ENCODE assay signal across 10 cellular contexts in genomic region chr7:610141-610530, GRCh38.
DNase-seq lines count a peak whose midpoint lies in the region; ATAC-seq, FAIRE-seq and TF ChIP-seq lines count a peak whose summit lies in the region.
"Had no signal": no experiment of that assay in that cellular context is flagged by ENCODE, and none has a peak within 500 bp of the region (broad histone marks: within the 10 kb centered on the region; RNA-seq: fewer than 3 reads in every experiment).

No MANE protein-coding gene starts in this region.

- H3K36me3 ChIP-seq in CD8-positive, alpha-beta memory T cell (ENCODE audit: insufficient read depth, low read length), result no peaks in the 10 kb centered on the region
- no peaks in the 10 kb centered on the region for H3K36me3 ChIP-seq in kidney (ENCODE audit: control insufficient read depth in 1 of 2, insufficient read depth in 2 of 2, low read length in 2 of 2)
- H3K36me3 ChIP-seq: neutrophil had no signal

- ATAC-seq in activated CD8-positive, alpha-beta T cell treated with anti-CD3 and anti-CD28 coated beads, Interleukin-2, amount 10 ng/mL, durations not matched to agents 7 days and 5 days, result peak; percentile 18
- no peak for ATAC-seq in stimulated activated effector memory CD8-positive, alpha-beta T cell treated with anti-CD3 and anti-CD28 coated beads, Interleukin-12 subunit alpha, Interleukin-12 subunit beta, amount 100 ng/mL, for 72 hours
- no peak for ATAC-seq in HG03378 (IDR thresholded peaks at IDR 0.05; ENCODE audit: unreplicated experiment)

- CTCF ChIA-PET in CD8-positive, alpha-beta memory T cell (lab: Charles Lee), result no interaction called here
- CTCF ChIA-PET in activated CD8-positive, alpha-beta T cell treated with anti-CD3 and anti-CD28 coated beads, Interleukin-2, amount 10 ng/mL, durations not matched to agents 7 days and 5 days (lab: Charles Lee), result interaction anchor here (0.7 to 1.7 kb wide), 2 partner anchors 9 to 10 kb away, joined by 3 to 7 read pairs; no protein-coding TSS in a partner anchor

- intact Hi-C loops in kidney (cut with DNase I), result no loop called here

- H3K27me3 ChIP-seq in CD8-positive, alpha-beta memory T cell (ENCODE audit: insufficient read depth, low read length, poor library complexity, severe bottlenecking), result no peaks in the 10 kb centered on the region
- H3K27me3 ChIP-seq: neutrophil had no signal

- peak overlapping the region; percentile 89 to 100 (median 97) for H3K27ac Mint-ChIP-seq in CD8-positive, alpha-beta memory T cell
- H3K27ac Mint-ChIP-seq in activated CD8-positive, alpha-beta T cell treated with anti-CD3 and anti-CD28 coated beads, Interleukin-2, amount 10 ng/mL, durations not matched to agents 7 days and 5 days, result peak overlapping the region; percentile 97
- peak overlapping the region; percentile 93 for H3K27ac Mint-ChIP-seq in stimulated activated effector memory CD8-positive, alpha-beta T cell treated with anti-CD3 and anti-CD28 coated beads, Interleukin-12 subunit alpha, Interleukin-12 subunit beta, amount 100 ng/mL, for 72 hours

- POLR2A ChIA-PET in CD8-positive, alpha-beta memory T cell (lab: Charles Lee), result interaction anchor here (0.6 kb wide), 1 partner anchor 1943 kb away, joined by 3 read pairs; no protein-coding TSS in a partner anchor
- POLR2A ChIA-PET in activated CD8-positive, alpha-beta T cell treated with anti-CD3 and anti-CD28 coated beads, Interleukin-2, amount 10 ng/mL, durations not matched to agents 7 days and 5 days (lab: Charles Lee), result interaction anchor here (0.8 to 3.7 kb wide), 6 partner anchors 8 to 528 kb away, joined by 3 to 29 read pairs (median 4); a partner anchor contains a TSS

- H3K27ac ChIP-seq in CD8-positive, alpha-beta memory T cell (ENCODE audit: low read depth, low read length), result peak overlapping the region; percentile 74
- H3K27ac ChIP-seq in kidney (ENCODE audit: low read depth in 2 of 2, low read length in 2 of 2), result peak overlapping the region; percentile 46 to 72
- H3K27ac ChIP-seq: neutrophil had no signal

- H3K4me1 Mint-ChIP-seq in CD8-positive, alpha-beta memory T cell, result peaks cover 48 to 56% (median 54%) of the 10 kb centered on the region in 3 donors
- peaks cover 82% of the 10 kb centered on the region for H3K4me1 Mint-ChIP-seq in activated CD8-positive, alpha-beta T cell treated with anti-CD3 and anti-CD28 coated beads, Interleukin-2, amount 10 ng/mL, durations not matched to agents 7 days and 5 days (ENCODE audit: low read depth)
- peaks cover 70% of the 10 kb centered on the region for H3K4me1 Mint-ChIP-seq in stimulated activated effector memory CD8-positive, alpha-beta T cell treated with anti-CD3 and anti-CD28 coated beads, Interleukin-12 subunit alpha, Interleukin-12 subunit beta, amount 100 ng/mL, for 72 hours

- H3K9me3 ChIP-seq in CD8-positive, alpha-beta memory T cell (ENCODE audit: low read length), result no peaks in the 10 kb centered on the region
- no peaks in the 10 kb centered on the region for H3K9me3 ChIP-seq in kidney (ENCODE audit: control insufficient read depth in 1 of 2, low read length in 2 of 2)
- H3K9me3 ChIP-seq: neutrophil had no signal

- H3K4me3 ChIP-seq in CD8-positive, alpha-beta memory T cell (ENCODE audit: low read length), result no peak overlapping the region
- no peak overlapping the region for H3K4me3 ChIP-seq in kidney (ENCODE audit: low read length in 2 of 2)

- peak overlapping the region; percentile 59 to 83 (median 76) for H3K4me3 Mint-ChIP-seq in CD8-positive, alpha-beta memory T cell
- H3K4me3 Mint-ChIP-seq in activated CD8-positive, alpha-beta T cell treated with anti-CD3 and anti-CD28 coated beads, Interleukin-2, amount 10 ng/mL, durations not matched to agents 7 days and 5 days, result peak overlapping the region; percentile 68
- peak overlapping the region; percentile 64 for H3K4me3 Mint-ChIP-seq in stimulated activated effector memory CD8-positive, alpha-beta T cell treated with anti-CD3 and anti-CD28 coated beads, Interleukin-12 subunit alpha, Interleukin-12 subunit beta, amount 100 ng/mL, for 72 hours

- H3K36me3 Mint-ChIP-seq in CD8-positive, alpha-beta memory T cell, result peaks cover 5 to 11% (median 10%) of the 10 kb centered on the region in 3 donors
- H3K36me3 Mint-ChIP-seq in activated CD8-positive, alpha-beta T cell treated with anti-CD3 and anti-CD28 coated beads, Interleukin-2, amount 10 ng/mL, durations not matched to agents 7 days and 5 days (ENCODE audit: low read depth), result peaks cover 61% of the 10 kb centered on the region
- peaks cover 47% of the 10 kb centered on the region for H3K36me3 Mint-ChIP-seq in stimulated activated effector memory CD8-positive, alpha-beta T cell treated with anti-CD3 and anti-CD28 coated beads, Interleukin-12 subunit alpha, Interleukin-12 subunit beta, amount 100 ng/mL, for 72 hours

- H3K4me1 ChIP-seq in CD8-positive, alpha-beta memory T cell (ENCODE audit: insufficient read depth, low read length), result peaks cover 40% of the 10 kb centered on the region
- H3K4me1 ChIP-seq in kidney (ENCODE audit: control insufficient read depth in 1 of 2, insufficient read depth in 1 of 2, low read depth in 1 of 2, low read length in 2 of 2), result peaks cover 2 to 18% of the 10 kb centered on the region in 2 donors

- DNase-seq in CD8-positive, alpha-beta memory T cell, result peak in 1 of 5 donors; percentile 45
- peak; percentile 33 for DNase-seq in activated CD8-positive, alpha-beta T cell treated with anti-CD3 and anti-CD28 coated beads, Interleukin-2, amount 10 ng/mL, durations not matched to agents 7 days and 5 days
- DNase-seq in kidney, result peak; percentile 52
- no peak for DNase-seq in stimulated activated effector memory CD8-positive, alpha-beta T cell treated with anti-CD3 and anti-CD28 coated beads, Interleukin-12 subunit alpha, Interleukin-12 subunit beta, amount 100 ng/mL, for 72 hours (ENCODE audit: low spot score in 2 of 2)
- no peak for DNase-seq in stimulated activated CD4-positive, alpha-beta T cell treated with anti-CD3 and anti-CD28 coated beads, Interleukin-4, amount 100 ng/mL, for 4 hours
- no peak for DNase-seq in GDM1 (lab: John Stamatoyannopoulos, UW)

- H3K27me3 Mint-ChIP-seq in CD8-positive, alpha-beta memory T cell, result no peaks in the 10 kb centered on the region
- H3K27me3 Mint-ChIP-seq in activated CD8-positive, alpha-beta T cell treated with anti-CD3 and anti-CD28 coated beads, Interleukin-2, amount 10 ng/mL, durations not matched to agents 7 days and 5 days (ENCODE audit: low read depth), result no peaks in the 10 kb centered on the region

- peak overlapping the region in 1 of 2 donors; percentile 1 for H3K9ac ChIP-seq in kidney (ENCODE audit: low read length in 2 of 2)

- no peak for TF ChIP-seq CTCF in kidney (IDR thresholded peaks at IDR 0.05; ENCODE audit: borderline replicate concordance, extremely low read depth, insufficient read depth)

- H3K9me3 Mint-ChIP-seq in CD8-positive, alpha-beta memory T cell, result peaks cover 0 to 3% (median 0%) of the 10 kb centered on the region in 5 donors
- H3K9me3 Mint-ChIP-seq in activated CD8-positive, alpha-beta T cell treated with anti-CD3 and anti-CD28 coated beads, Interleukin-2, amount 10 ng/mL, durations not matched to agents 7 days and 5 days (ENCODE audit: insufficient read depth), result no peaks in the 10 kb centered on the region
- H3K9me3 Mint-ChIP-seq in stimulated activated effector memory CD8-positive, alpha-beta T cell treated with anti-CD3 and anti-CD28 coated beads, Interleukin-12 subunit alpha, Interleukin-12 subunit beta, amount 100 ng/mL, for 72 hours, result peaks cover 3% of the 10 kb centered on the region

- FAIRE-seq in kidney (lab: Jason Lieb, UNC), result no peak
- FAIRE-seq: bronchial epithelial cell, RCC 7860 had no signal

Comparison
In these comparisons a context has a peak if more than half of its experiments do, and no peak if none do; other contexts are left out.
1. DNase-seq: peak in activated CD8-positive, alpha-beta T cell treated with anti-CD3 and anti-CD28 coated beads, Interleukin-2, amount 10 ng/mL, durations not matched to agents 7 days and 5 days (single experiment) and kidney (single experiment); none in stimulated activated effector memory CD8-positive, alpha-beta T cell treated with anti-CD3 and anti-CD28 coated beads, Interleukin-12 subunit alpha, Interleukin-12 subunit beta, amount 100 ng/mL, for 72 hours (0 of 2), stimulated activated CD4-positive, alpha-beta T cell treated with anti-CD3 and anti-CD28 coated beads, Interleukin-4, amount 100 ng/mL, for 4 hours (0 of 2) and GDM1 (single experiment).
2. Peak in every context shown above with its lines, with median percentiles within 50 percentile points of each other: H3K27ac Mint-ChIP-seq and H3K4me3 Mint-ChIP-seq.